ENCODE assay signal across 9 cellular contexts in genomic region chr20:62183426-62184142, GRCh38. TPM values are rescaled to one million over a fixed set of nuclear protein-coding genes. Genes with fewer than 3 reads are reported as not detected.
DNase-seq lines count a peak whose midpoint lies in the region; ATAC-seq lines count a peak whose summit lies in the region.
"Had no signal": no experiment of that assay in that cellular context is flagged by ENCODE, and none has a peak within 500 bp of the region (broad histone marks: within the 10 kb centered on the region; RNA-seq: fewer than 3 reads in every experiment).

No MANE protein-coding gene starts in this region.

- no peaks in the 10 kb centered on the region for H3K9me3 Mint-ChIP-seq in central memory CD8-positive, alpha-beta T cell

- H3K27me3 ChIP-seq in mononuclear cell (ENCODE audit: insufficient read depth, low read length): no peaks in the 10 kb centered on the region

- H3K36me3 Mint-ChIP-seq in central memory CD8-positive, alpha-beta T cell (ENCODE audit: insufficient read depth): peaks cover 22% of the 10 kb centered on the region

- no peaks in the 10 kb centered on the region for H3K27me3 Mint-ChIP-seq in central memory CD8-positive, alpha-beta T cell

- H3K4me3 ChIP-seq in Jurkat, Clone E6-1 (ENCODE audit: low read length): peak overlapping the region; percentile 95
- peak overlapping the region; percentile 89 for H3K4me3 ChIP-seq in mononuclear cell (ENCODE audit: low read length)

- peak; percentile 36 for DNase-seq in AG08395 (ENCODE audit: low spot score)
- no peak for DNase-seq in Jurkat, Clone E6-1 (ENCODE audit: low read depth, low spot score)
- DNase-seq in central memory CD8-positive, alpha-beta T cell (ENCODE audit: low spot score in 2 of 2): no peak
- no peak for DNase-seq in GM19240 (ENCODE audit: insufficient read length, low spot score)
- DNase-seq in effector CD4-positive, alpha-beta T cell: no peak
- no peak for DNase-seq in stimulated activated CD4-positive, alpha-beta T cell treated with anti-CD3 and anti-CD28 coated beads, Interleukin-15, amount 100 ng/mL, for 24 hours

- H3K27ac Mint-ChIP-seq in central memory CD8-positive, alpha-beta T cell (ENCODE audit: low read depth): peak overlapping the region; percentile 93

- H3K4me3 Mint-ChIP-seq in central memory CD8-positive, alpha-beta T cell: peak overlapping the region; percentile 91

- peaks cover 38% of the 10 kb centered on the region for H3K4me1 Mint-ChIP-seq in central memory CD8-positive, alpha-beta T cell

- ATAC-seq in central memory CD8-positive, alpha-beta T cell (replicated peaks; ENCODE audit: extremely low read depth, poor library complexity, severe bottlenecking): no peak
- no peak for ATAC-seq in HG02610 (IDR thresholded peaks at IDR 0.05; ENCODE audit: unreplicated experiment)

- peaks cover 45% of the 10 kb centered on the region for H3K4me1 ChIP-seq in mononuclear cell (ENCODE audit: insufficient read depth, low read length)

- H3K9me3 ChIP-seq in mononuclear cell (ENCODE audit: low read depth, low read length): no peaks in the 10 kb centered on the region

RNA-seq across cellular contexts. Expression of gene MTG2, which starts 0.8 kb away (rescaled TPM):
- polyA plus RNA-seq in Jurkat, Clone E6-1 (2012; ENCODE audit: insufficient read depth, insufficient read length): 31.2 TPM
- 3.1 TPM for total RNA-seq in mononuclear cell

RNA-seq across cellular contexts. Expression of gene HRH3, which starts 36.5 kb away (rescaled TPM):
- not detected for polyA plus RNA-seq in Jurkat, Clone E6-1 (2012; ENCODE audit: insufficient read depth, insufficient read length)
- total RNA-seq in mononuclear cell: not detected
- total RNA-seq: renal cortical epithelial cell had no signal

RNA-seq across cellular contexts. Expression of gene SS18L1, which starts 40.0 kb away (rescaled TPM):
- polyA plus RNA-seq in Jurkat, Clone E6-1 (2012; ENCODE audit: insufficient read depth, insufficient read length): 17.1 TPM
- total RNA-seq in mononuclear cell: 6.3 TPM

RNA-seq across cellular contexts. Expression of gene PSMA7, which starts 40.4 kb away (rescaled TPM):
- polyA plus RNA-seq in Jurkat, Clone E6-1 (2012; ENCODE audit: insufficient read depth, insufficient read length): 375 TPM
- total RNA-seq in mononuclear cell: 118 TPM

RNA-seq across cellular contexts. Expression of gene OSBPL2, which starts 54.7 kb away (rescaled TPM):
- 18.9 TPM for polyA plus RNA-seq in Jurkat, Clone E6-1 (2012; ENCODE audit: insufficient read depth, insufficient read length)
- total RNA-seq in mononuclear cell: 36.0 TPM
